8 cellular contexts compared by ENCODE assay signal in the genomic region with DNA sequence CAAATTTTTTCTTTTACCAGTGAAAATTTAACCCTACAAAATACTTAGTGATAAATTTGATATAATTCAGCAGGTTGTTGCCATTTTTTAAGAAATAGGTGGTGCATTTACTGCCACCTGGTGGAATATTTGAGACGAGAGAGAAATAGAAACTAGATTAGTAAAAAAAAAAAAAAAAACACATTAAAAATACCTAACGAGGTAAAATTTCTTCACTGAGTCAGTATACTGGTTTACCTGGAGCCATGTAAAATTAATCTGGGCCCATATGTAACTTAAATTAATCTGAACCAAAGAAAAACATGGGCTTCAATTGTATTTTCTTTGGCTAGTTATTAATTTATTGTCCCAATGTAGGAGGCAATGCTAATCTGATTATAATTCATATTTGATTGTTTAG.
DNase-seq lines count a peak whose midpoint lies in the region; ATAC-seq, FAIRE-seq and TF ChIP-seq lines count a peak whose summit lies in the region.

No MANE protein-coding gene starts in this region.

- DNase-seq in NCI-H69 (lab: John Stamatoyannopoulos, UW) (peak; percentile 71), endothelial cell of umbilical vein (ENCODE audit: low read depth, low spot score) (peak; percentile 45), gastrocnemius medialis (no peak), T-helper 9 cell (no peak)
- DNase-seq in activated CD4-positive, alpha-beta T cell treated with anti-CD3 and anti-CD28 coated beads, Interleukin-2, amount 50 U/mL, for 1 hour = no peak

- H3K36me3 ChIP-seq in endothelial cell of umbilical vein (ENCODE audit: control insufficient read depth in 2 of 2, extremely low read depth in 1 of 2, insufficient read depth in 2 of 2, low read length in 2 of 2) (no peaks in the 10 kb centered on the region), gastrocnemius medialis (no peaks in the 10 kb centered on the region)

- H3K9ac ChIP-seq in endothelial cell of umbilical vein (replicated peaks; ENCODE audit: extremely low read depth, insufficient read depth, low read length) = no peak overlapping the region

- intact Hi-C loops in endothelial cell of umbilical vein (cut with micrococcal nuclease) = loop anchor here (2.0 to 10.0 kb wide), 4 partner anchors 280 to 630 kb away; no protein-coding TSS in a partner anchor
- intact Hi-C loops in gastrocnemius medialis (cut with DNase I; ENCODE audit: low total_unique reads) = loop anchor here (5.0 kb wide), 1 partner anchor 627 kb away; no protein-coding TSS in a partner anchor

- H2AFZ ChIP-seq in endothelial cell of umbilical vein (ENCODE audit: low read depth, low read length) = no peak overlapping the region

- no peak overlapping the region for H3K4me3 ChIP-seq in endothelial cell of umbilical vein (replicated peaks in 1 of 3; ENCODE audit: insufficient read depth in 1 of 3, low read depth in 1 of 3, low read length in 3 of 3)
- no peak overlapping the region for H3K4me3 ChIP-seq in gastrocnemius medialis

- H3K9me1 ChIP-seq in endothelial cell of umbilical vein (replicated peaks; ENCODE audit: control insufficient read depth, extremely low read depth, insufficient read depth, low read length) = no peaks in the 10 kb centered on the region

- no TSS peak for BruUV-seq in endothelial cell of umbilical vein (replicated peaks; lab: Mats Ljungman, UMichigan)

- H3K27ac ChIP-seq in 22Rv1 (no peak overlapping the region), endothelial cell of umbilical vein (ENCODE audit: insufficient read depth, low read depth, low read length) (no peak overlapping the region), gastrocnemius medialis (no peak overlapping the region)

- no peaks in the 10 kb centered on the region for H4K20me1 ChIP-seq in endothelial cell of umbilical vein (replicated peaks; ENCODE audit: control insufficient read depth, extremely low read depth, insufficient read depth, low read length)

- TF ChIP-seq CTCF in 22Rv1 (IDR thresholded peaks at IDR 0.05) (peak; percentile 78), endothelial cell of umbilical vein (IDR thresholded peaks at IDR 0.05; ENCODE audit: extremely low read depth in 1 of 2, insufficient read depth in 1 of 2, low read depth in 1 of 2, low read length in 2 of 2) (peak; percentile 18 to 27), gastrocnemius medialis (IDR thresholded peaks at IDR 0.05 in 4 of 5, conservative IDR thresholded peaks at IDR 0.05 in 1 of 5) (peak; percentile 14 to 57 (median 24))

- H3K9me3 ChIP-seq in endothelial cell of umbilical vein (replicated peaks; ENCODE audit: control insufficient read depth, insufficient read depth, low read length) (no peaks in the 10 kb centered on the region), gastrocnemius medialis (no peaks in the 10 kb centered on the region)

- H3K4me2 ChIP-seq in endothelial cell of umbilical vein (ENCODE audit: insufficient read depth, low read length) = peak overlapping the region; percentile 36

- peak; percentile 56 for FAIRE-seq in G401.6 (lab: Jason Lieb, UNC)
- FAIRE-seq in endothelial cell of umbilical vein (lab: Jason Lieb, UNC) = no peak

- dilution Hi-C loops in endothelial cell of umbilical vein (cut with MboI; ENCODE audit: extremely low pct_ligation_motif_present, low sequenced_read_pairs) = no loop called here

- ATAC-seq in gastrocnemius medialis (no peak), GM21515 (IDR thresholded peaks at IDR 0.05; ENCODE audit: unreplicated experiment) (no peak)

- H3K4me1 ChIP-seq in endothelial cell of umbilical vein (ENCODE audit: control insufficient read depth, extremely low read depth, insufficient read depth, low read length) (no peaks in the 10 kb centered on the region), gastrocnemius medialis (no peaks in the 10 kb centered on the region)

- CTCF ChIA-PET in endothelial cell of umbilical vein (lab: Charles Lee) = interaction anchor here (2.3 kb wide), 1 partner anchor 629 kb away, joined by 7 read pairs; no protein-coding TSS in a partner anchor

- H3K27me3 ChIP-seq in endothelial cell of umbilical vein (ENCODE audit: control insufficient read depth in 2 of 2, insufficient read depth in 2 of 2, low read length in 2 of 2) (no peaks in the 10 kb centered on the region), gastrocnemius medialis (no peaks in the 10 kb centered on the region)

- in situ Hi-C loops in gastrocnemius medialis (cut with MboI; ENCODE audit: low sequenced_read_pairs in 4 of 4) = loop anchor here (10.0 to 25.0 kb wide), 2 partner anchors 627 to 630 kb away; no protein-coding TSS in a partner anchor

- TF ChIP-seq POLR2A in endothelial cell of umbilical vein (IDR thresholded peaks at IDR 0.05; ENCODE audit: low read depth, low read length) (no peak), gastrocnemius medialis (IDR thresholded peaks at IDR 0.05) (no peak)

- H3K79me2 ChIP-seq in endothelial cell of umbilical vein (ENCODE audit: control insufficient read depth, insufficient read depth, low read length) = no peaks in the 10 kb centered on the region

- POLR2A ChIA-PET in endothelial cell of umbilical vein (lab: Charles Lee) = no interaction called here

TF ChIP-seq in endothelial cell of umbilical vein, 7 proteins besides CTCF, POLR2A, EP300 and RAD21:
- TF ChIP-seq JUN (IDR thresholded peaks at IDR 0.05; ENCODE audit: borderline replicate concordance, insufficient read depth, insufficient read length, low read depth) = no peak
- no peak for TF ChIP-seq EZH2 (IDR thresholded peaks at IDR 0.05; ENCODE audit: borderline replicate concordance, low read depth, low read length, severe bottlenecking)
- no peak for TF ChIP-seq FOS (IDR thresholded peaks at IDR 0.05; ENCODE audit: borderline replicate concordance, insufficient read depth, low read length)
- TF ChIP-seq MYC (IDR thresholded peaks at IDR 0.05; ENCODE audit: low read depth, low read length) = no peak
- no peak for TF ChIP-seq GATA2 (IDR thresholded peaks at IDR 0.05; ENCODE audit: insufficient read depth, insufficient read length, low read depth, low read length)
- TF ChIP-seq POLR2AphosphoS5 (IDR thresholded peaks at IDR 0.05; ENCODE audit: insufficient read depth, low read depth, low read length) = no peak
- TF ChIP-seq, protein P1, sequence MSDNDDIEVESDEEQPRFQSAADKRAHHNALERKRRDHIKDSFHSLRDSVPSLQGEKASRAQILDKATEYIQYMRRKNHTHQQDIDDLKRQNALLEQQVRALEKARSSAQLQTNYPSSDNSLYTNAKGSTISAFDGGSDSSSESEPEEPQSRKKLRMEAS (IDR thresholded peaks at IDR 0.05; ENCODE audit: insufficient read depth, insufficient read length) = no peak
TF ChIP-seq in endothelial cell of umbilical vein: peak in this region for 0.

Comparison
In these comparisons a context has a peak if more than half of its experiments do, and no peak if none do; other contexts are left out.
1. CTCF ChIP-seq: peak in every context shown above with its lines; median percentile 78 in 22Rv1; 24 in gastrocnemius medialis; 22 in endothelial cell of umbilical vein.
2. DNase-seq: peak in NCI-H69 (single experiment) and endothelial cell of umbilical vein (single experiment); none in gastrocnemius medialis (0 of 2), T-helper 9 cell (single experiment) and activated CD4-positive, alpha-beta T cell treated with anti-CD3 and anti-CD28 coated beads, Interleukin-2, amount 50 U/mL, for 1 hour (single experiment).